ENCODE assay signal across 6 cellular contexts in genomic region chr2:63131196-63131595, GRCh38.
"Had no signal": no experiment of that assay in that cellular context is flagged by ENCODE, and none has a peak within 500 bp of the region (broad histone marks: within the 10 kb centered on the region; RNA-seq: fewer than 3 reads in every experiment).

No MANE protein-coding gene starts in this region.

- H3K4me3 ChIP-seq: GM23338 had no signal

- H2AFZ ChIP-seq: GM23338 had no signal

- ATAC-seq: GM23338 had no signal

- DNase-seq: H9, HCEC 1CT had no signal

- H3K4me2 ChIP-seq: GM23338 had no signal

- FAIRE-seq: H1, H54, HTR-8/SVneo had no signal
